Comparison of ENCODE assay signal across 8 cellular contexts in the genomic region with DNA sequence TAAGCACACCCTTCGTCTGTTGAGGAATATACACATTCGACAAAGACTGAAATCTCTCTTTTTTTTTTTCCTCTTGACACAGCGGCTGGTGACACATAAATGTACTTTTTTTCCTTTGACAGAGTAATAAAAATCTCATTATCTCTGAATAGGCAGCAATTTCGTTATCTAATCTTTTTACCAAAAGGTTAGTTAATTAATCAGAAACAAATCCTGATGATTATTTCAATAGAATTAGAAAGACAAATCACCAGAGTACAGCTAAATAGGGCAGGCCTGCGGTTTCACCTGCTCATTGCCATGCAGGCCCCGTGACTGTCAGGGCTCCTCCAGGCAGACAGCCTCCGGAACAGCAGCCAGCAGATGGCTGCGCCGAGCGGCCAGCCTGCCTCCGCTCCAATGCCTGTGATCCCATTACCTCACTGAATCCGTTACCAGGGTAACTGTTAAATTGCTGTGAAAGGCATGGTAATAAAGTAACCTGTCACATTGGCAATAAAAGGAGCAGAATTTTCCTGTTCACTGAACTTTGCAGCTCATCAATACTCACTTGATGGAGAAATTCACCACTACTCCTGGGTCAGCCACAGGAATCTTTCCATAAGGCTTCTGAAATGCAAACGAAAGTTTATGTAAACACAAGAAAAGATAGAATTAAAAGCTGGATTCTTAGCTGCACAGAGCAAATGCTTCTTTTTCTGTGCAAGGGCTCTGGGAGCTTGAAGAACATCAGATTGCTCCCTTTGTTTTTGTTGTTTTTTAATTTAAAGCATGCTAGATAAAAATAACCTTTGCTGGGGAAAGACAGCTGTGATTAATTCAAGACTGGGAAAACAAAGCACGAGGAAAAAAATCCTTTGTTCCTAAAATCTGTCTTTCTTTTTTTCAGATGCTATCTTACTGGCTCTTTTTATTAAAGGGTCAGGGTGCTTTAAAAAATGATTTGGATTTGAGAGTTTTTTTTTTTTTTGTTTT.
DNase-seq lines count a peak whose midpoint lies in the region; ATAC-seq and TF ChIP-seq lines count a peak whose summit lies in the region.

No MANE protein-coding gene starts in this region.

- H3F3A ChIP-seq in DOHH2 (ENCODE audit: control insufficient read depth, insufficient read depth) = no peaks in the 10 kb centered on the region

- H3K9me3 ChIP-seq in DOHH2 (ENCODE audit: control insufficient read depth, insufficient read depth, low read length) = no peaks in the 10 kb centered on the region

- intact Hi-C loops in left ventricle myocardium superior (cut with micrococcal nuclease) = no loop called here

- DNase-seq in NCI-H2081 (lab: John Stamatoyannopoulos, UW) (peak; percentile 94 to 97), anterior cingulate cortex (lab: John Stamatoyannopoulos, UW) (peak in 57 of 58 donors; percentile 19 to 94 (median 83)), left ventricle myocardium superior (peak; percentile 76), progenitor cell of endocrine pancreas (ENCODE audit: low spot score, unreplicated experiment) (peak; percentile 49)
- no peak for DNase-seq in stimulated activated naive CD4-positive, alpha-beta T cell (lab: John Stamatoyannopoulos, UW)

- H3K4me1 ChIP-seq in DOHH2 (ENCODE audit: control insufficient read depth, low read length) = peaks cover 26% of the 10 kb centered on the region

- H3K27me3 ChIP-seq in DOHH2 (ENCODE audit: control insufficient read depth, low read length) = no peaks in the 10 kb centered on the region

- H3K4me3 Mint-ChIP-seq in progenitor cell of endocrine pancreas (ENCODE audit: low read depth) = peak overlapping the region; percentile 6

- no peaks in the 10 kb centered on the region for H3K36me3 ChIP-seq in DOHH2 (ENCODE audit: control insufficient read depth, low read length)

- peak overlapping the region; percentile 79 for H3K27ac Mint-ChIP-seq in progenitor cell of endocrine pancreas

- no peak overlapping the region for H3K27ac ChIP-seq in DOHH2 (ENCODE audit: low read depth, low read length)

- TF ChIP-seq CTCF in DOHH2 (IDR thresholded peaks at IDR 0.05; ENCODE audit: low read depth, low read length, poor library complexity, severe bottlenecking) (peak; percentile 25), progenitor cell of endocrine pancreas (IDR thresholded peaks at IDR 0.05; ENCODE audit: unreplicated experiment) (peak; percentile 43)

- H3K36me3 Mint-ChIP-seq in progenitor cell of endocrine pancreas (ENCODE audit: insufficient read depth) = no peaks in the 10 kb centered on the region

- H3K27me3 Mint-ChIP-seq in progenitor cell of endocrine pancreas = no peaks in the 10 kb centered on the region

- ATAC-seq in HG02623 (IDR thresholded peaks at IDR 0.05; ENCODE audit: unreplicated experiment) (peak; percentile 46), left ventricle myocardium superior (peak; percentile 91), GM18861 (IDR thresholded peaks at IDR 0.05; ENCODE audit: unreplicated experiment) (no peak)

- H3K9me2 ChIP-seq in DOHH2 (replicated peaks; ENCODE audit: control insufficient read depth, low read length) = no peaks in the 10 kb centered on the region

- no peaks in the 10 kb centered on the region for H3K9me3 Mint-ChIP-seq in progenitor cell of endocrine pancreas (ENCODE audit: low read depth)

- H3K4me2 ChIP-seq in DOHH2 (ENCODE audit: low read length) = peak overlapping the region; percentile 55

- H4K20me1 ChIP-seq in DOHH2 (ENCODE audit: control insufficient read depth, insufficient read depth, low read depth, low read length) = no peaks in the 10 kb centered on the region

- H3K4me1 Mint-ChIP-seq in progenitor cell of endocrine pancreas (ENCODE audit: low read depth) = peaks cover 69% of the 10 kb centered on the region

- no peaks in the 10 kb centered on the region for H3K79me2 ChIP-seq in DOHH2 (ENCODE audit: control insufficient read depth, low read length)

- peak overlapping the region; percentile 9 for H3K4me3 ChIP-seq in DOHH2 (ENCODE audit: low read length)

Comparison
In these comparisons a context has a peak if more than half of its experiments do, and no peak if none do; other contexts are left out.
1. DNase-seq: peak in NCI-H2081 (2 of 2), anterior cingulate cortex (57 of 58), left ventricle myocardium superior (single experiment) and progenitor cell of endocrine pancreas (single experiment); none in stimulated activated naive CD4-positive, alpha-beta T cell (0 of 6).